Comparison of ENCODE assay signal across 1 cellular context in the genomic region with DNA sequence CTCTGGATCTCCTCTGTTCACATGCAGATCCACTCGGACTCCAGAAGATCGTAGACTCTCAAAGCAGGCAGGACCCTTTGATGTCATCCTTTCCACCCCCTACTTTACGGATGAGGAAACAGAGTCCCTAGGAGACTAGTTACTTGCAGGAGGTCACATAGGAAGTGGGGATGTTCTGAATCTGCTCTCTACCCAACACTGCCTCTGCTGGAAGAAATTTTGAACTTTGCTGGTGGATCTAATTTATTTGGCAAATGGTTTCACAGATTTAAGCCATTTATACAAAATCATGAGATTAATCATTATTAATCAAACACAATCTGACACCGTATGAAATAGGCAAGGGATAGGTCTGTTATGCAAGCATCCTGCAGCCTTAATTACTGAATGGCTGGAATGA.
TF ChIP-seq lines count a peak whose summit lies in the region.

No MANE protein-coding gene starts in this region.

TF ChIP-seq in GM23338, 12 proteins besides CTCF, POLR2A, EP300 and RAD21 (continued from another document):
- TF ChIP-seq, protein P1, sequence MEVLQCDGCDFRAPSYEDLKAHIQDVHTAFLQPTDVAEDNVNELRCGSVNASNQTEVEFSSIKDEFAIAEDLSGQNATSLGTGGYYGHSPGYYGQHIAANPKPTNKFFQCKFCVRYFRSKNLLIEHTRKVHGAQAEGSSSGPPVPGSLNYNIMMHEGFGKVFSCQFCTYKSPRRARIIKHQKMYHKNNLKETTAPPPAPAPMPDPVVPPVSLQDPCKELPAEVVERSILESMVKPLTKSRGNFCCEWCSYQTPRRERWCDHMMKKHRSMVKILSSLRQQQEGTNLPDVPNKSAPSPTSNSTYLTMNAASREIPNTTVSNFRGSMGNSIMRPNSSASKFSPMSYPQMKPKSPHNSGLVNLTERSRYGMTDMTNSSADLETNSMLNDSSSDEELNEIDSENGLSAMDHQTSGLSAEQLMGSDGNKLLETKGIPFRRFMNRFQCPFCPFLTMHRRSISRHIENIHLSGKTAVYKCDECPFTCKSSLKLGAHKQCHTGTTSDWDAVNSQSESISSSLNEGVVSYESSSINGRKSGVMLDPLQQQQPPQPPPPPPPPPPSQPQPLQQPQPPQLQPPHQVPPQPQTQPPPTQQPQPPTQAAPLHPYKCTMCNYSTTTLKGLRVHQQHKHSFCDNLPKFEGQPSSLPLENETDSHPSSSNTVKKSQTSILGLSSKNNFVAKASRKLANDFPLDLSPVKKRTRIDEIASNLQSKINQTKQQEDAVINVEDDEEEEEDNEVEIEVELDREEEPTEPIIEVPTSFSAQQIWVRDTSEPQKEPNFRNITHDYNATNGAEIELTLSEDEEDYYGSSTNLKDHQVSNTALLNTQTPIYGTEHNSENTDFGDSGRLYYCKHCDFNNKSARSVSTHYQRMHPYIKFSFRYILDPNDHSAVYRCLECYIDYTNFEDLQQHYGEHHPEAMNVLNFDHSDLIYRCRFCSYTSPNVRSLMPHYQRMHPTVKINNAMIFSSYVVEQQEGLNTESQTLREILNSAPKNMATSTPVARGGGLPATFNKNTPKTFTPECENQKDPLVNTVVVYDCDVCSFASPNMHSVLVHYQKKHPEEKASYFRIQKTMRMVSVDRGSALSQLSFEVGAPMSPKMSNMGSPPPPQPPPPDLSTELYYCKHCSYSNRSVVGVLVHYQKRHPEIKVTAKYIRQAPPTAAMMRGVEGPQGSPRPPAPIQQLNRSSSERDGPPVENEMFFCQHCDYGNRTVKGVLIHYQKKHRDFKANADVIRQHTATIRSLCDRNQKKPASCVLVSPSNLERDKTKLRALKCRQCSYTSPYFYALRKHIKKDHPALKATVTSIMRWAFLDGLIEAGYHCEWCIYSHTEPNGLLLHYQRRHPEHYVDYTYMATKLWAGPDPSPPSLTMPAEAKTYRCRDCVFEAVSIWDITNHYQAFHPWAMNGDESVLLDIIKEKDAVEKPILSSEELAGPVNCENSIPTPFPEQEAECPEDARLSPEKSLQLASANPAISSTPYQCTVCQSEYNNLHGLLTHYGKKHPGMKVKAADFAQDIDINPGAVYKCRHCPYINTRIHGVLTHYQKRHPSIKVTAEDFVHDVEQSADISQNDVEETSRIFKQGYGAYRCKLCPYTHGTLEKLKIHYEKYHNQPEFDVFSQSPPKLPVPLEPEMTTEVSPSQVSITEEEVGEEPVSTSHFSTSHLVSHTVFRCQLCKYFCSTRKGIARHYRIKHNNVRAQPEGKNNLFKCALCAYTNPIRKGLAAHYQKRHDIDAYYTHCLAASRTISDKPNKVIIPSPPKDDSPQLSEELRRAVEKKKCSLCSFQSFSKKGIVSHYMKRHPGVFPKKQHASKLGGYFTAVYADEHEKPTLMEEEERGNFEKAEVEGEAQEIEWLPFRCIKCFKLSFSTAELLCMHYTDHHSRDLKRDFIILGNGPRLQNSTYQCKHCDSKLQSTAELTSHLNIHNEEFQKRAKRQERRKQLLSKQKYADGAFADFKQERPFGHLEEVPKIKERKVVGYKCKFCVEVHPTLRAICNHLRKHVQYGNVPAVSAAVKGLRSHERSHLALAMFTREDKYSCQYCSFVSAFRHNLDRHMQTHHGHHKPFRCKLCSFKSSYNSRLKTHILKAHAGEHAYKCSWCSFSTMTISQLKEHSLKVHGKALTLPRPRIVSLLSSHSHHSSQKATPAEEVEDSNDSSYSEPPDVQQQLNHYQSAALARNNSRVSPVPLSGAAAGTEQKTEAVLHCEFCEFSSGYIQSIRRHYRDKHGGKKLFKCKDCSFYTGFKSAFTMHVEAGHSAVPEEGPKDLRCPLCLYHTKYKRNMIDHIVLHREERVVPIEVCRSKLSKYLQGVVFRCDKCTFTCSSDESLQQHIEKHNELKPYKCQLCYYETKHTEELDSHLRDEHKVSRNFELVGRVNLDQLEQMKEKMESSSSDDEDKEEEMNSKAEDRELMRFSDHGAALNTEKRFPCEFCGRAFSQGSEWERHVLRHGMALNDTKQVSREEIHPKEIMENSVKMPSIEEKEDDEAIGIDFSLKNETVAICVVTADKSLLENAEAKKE (CRISPR knock-in tag; IDR thresholded peaks at IDR 0.05), result no peak
